Comparison of ENCODE assay signal across 15 cellular contexts in genomic region chr7:92295391-92295790, GRCh38.
"Had no signal": no experiment of that assay in that cellular context is flagged by ENCODE, and none has a peak within 500 bp of the region (broad histone marks: within the 10 kb centered on the region; RNA-seq: fewer than 3 reads in every experiment).

No MANE protein-coding gene starts in this region.

- H3K27me3 ChIP-seq: adrenal gland, tibial nerve had no signal

- DNase-seq: activated CD4-positive, alpha-beta memory T cell treated with anti-CD3 and anti-CD28 coated beads for 36 hours; activated CD8-positive, alpha-beta memory T cell treated with anti-CD3 and anti-CD28 coated beads, Interleukin-2, amount 10 ng/mL, durations not matched to agents 7 days and 5 days; activated effector memory CD4-positive, alpha-beta T cell treated with Interleukin-2 at 50 U/mL for 16 hours; activated T-cell treated with anti-CD3 and anti-CD28 coated beads, Interleukin-2, amount 50 U/mL, for 1 hour; adrenal gland; endodermal cell; hypothalamus had no signal

- H3K4me3 Mint-ChIP-seq: activated CD4-positive, alpha-beta memory T cell treated with anti-CD3 and anti-CD28 coated beads for 36 hours; activated CD8-positive, alpha-beta memory T cell treated with anti-CD3 and anti-CD28 coated beads, Interleukin-2, amount 10 ng/mL, durations not matched to agents 7 days and 5 days; activated naive CD4-positive, alpha-beta T cell treated with anti-CD3 and anti-CD28 coated beads, Interleukin-2, amount 50 U/mL, for 24 hours; central memory CD8-positive, alpha-beta T cell; dendritic cell treated with granulocyte-macrophage colony-stimulating factor and Interleukin-4, amounts not matched to agents 40 ng/mL and 50 ng/mL, for 4 days; endodermal cell; mesothelial cell of epicardium; neural crest cell; stimulated activated effector memory CD8-positive, alpha-beta T cell treated with anti-CD3 and anti-CD28 coated beads, Interleukin-12 subunit alpha, Interleukin-12 subunit beta, amount 100 ng/mL, for 72 hours had no signal

- H3K4me1 Mint-ChIP-seq: neural crest cell had no signal

- H3K27me3 Mint-ChIP-seq: activated CD4-positive, alpha-beta memory T cell treated with anti-CD3 and anti-CD28 coated beads for 36 hours; activated CD8-positive, alpha-beta memory T cell treated with anti-CD3 and anti-CD28 coated beads, Interleukin-2, amount 10 ng/mL, durations not matched to agents 7 days and 5 days; activated naive CD4-positive, alpha-beta T cell treated with anti-CD3 and anti-CD28 coated beads, Interleukin-2, amount 50 U/mL, for 24 hours; central memory CD8-positive, alpha-beta T cell; dendritic cell treated with granulocyte-macrophage colony-stimulating factor and Interleukin-4, amounts not matched to agents 40 ng/mL and 50 ng/mL, for 4 days had no signal

- H3K9me3 Mint-ChIP-seq: activated CD4-positive, alpha-beta memory T cell treated with anti-CD3 and anti-CD28 coated beads for 36 hours; activated naive CD4-positive, alpha-beta T cell treated with anti-CD3 and anti-CD28 coated beads, Interleukin-2, amount 50 U/mL, for 24 hours; central memory CD8-positive, alpha-beta T cell; dendritic cell treated with granulocyte-macrophage colony-stimulating factor and Interleukin-4, amounts not matched to agents 40 ng/mL and 50 ng/mL, for 4 days; endodermal cell; mesothelial cell of epicardium; neural crest cell; stimulated activated effector memory CD8-positive, alpha-beta T cell treated with anti-CD3 and anti-CD28 coated beads, Interleukin-12 subunit alpha, Interleukin-12 subunit beta, amount 100 ng/mL, for 72 hours had no signal

- H3K27ac ChIP-seq: adrenal gland, VCaP had no signal

- H3K36me3 Mint-ChIP-seq: mesothelial cell of epicardium had no signal

- H3K27ac Mint-ChIP-seq: activated CD4-positive, alpha-beta memory T cell treated with anti-CD3 and anti-CD28 coated beads for 36 hours; activated CD8-positive, alpha-beta memory T cell treated with anti-CD3 and anti-CD28 coated beads, Interleukin-2, amount 10 ng/mL, durations not matched to agents 7 days and 5 days; dendritic cell treated with granulocyte-macrophage colony-stimulating factor and Interleukin-4, amounts not matched to agents 40 ng/mL and 50 ng/mL, for 4 days; mesothelial cell of epicardium; stimulated activated effector memory CD8-positive, alpha-beta T cell treated with anti-CD3 and anti-CD28 coated beads, Interleukin-12 subunit alpha, Interleukin-12 subunit beta, amount 100 ng/mL, for 72 hours had no signal
